In genomic region chr1:159197767-159198557, GRCh38 we compare ENCODE assay signal across 9 cellular contexts. TPM values are rescaled to one million over a fixed set of nuclear protein-coding genes. Genes with fewer than 3 reads are reported as not detected.
DNase-seq lines count a peak whose midpoint lies in the region; ATAC-seq and TF ChIP-seq lines count a peak whose summit lies in the region.
"Had no signal": no experiment of that assay in that cellular context is flagged by ENCODE, and none has a peak within 500 bp of the region (broad histone marks: within the 10 kb centered on the region; RNA-seq: fewer than 3 reads in every experiment).

No MANE protein-coding gene starts in this region.

- peak; percentile 80 for TF ChIP-seq RAD21 in neural cell (conservative IDR thresholded peaks at IDR 0.05)

- H3K4me3 Mint-ChIP-seq in CD4-positive, alpha-beta T cell, result no peak overlapping the region
- H3K4me3 Mint-ChIP-seq: T-helper 1 cell treated with Interleukin-12 subunit alpha and Interleukin-12 subunit beta and Interleukin-4 antibody, amounts not matched to agents 30 μg/mL and 1 μg/mL, for 36 hours had no signal

- H3K9me2 ChIP-seq in neural cell (ENCODE audit: insufficient read depth, low read length), result no peaks in the 10 kb centered on the region

- peaks cover 22% of the 10 kb centered on the region for H3K27me3 ChIP-seq in CD4-positive, alpha-beta T cell (ENCODE audit: control insufficient read depth, insufficient read depth, low read length)
- H3K27me3 ChIP-seq in esophagus squamous epithelium, result peaks cover 0 to 39% (median 0%) of the 10 kb centered on the region in 4 donors
- no peaks in the 10 kb centered on the region for H3K27me3 ChIP-seq in neural cell (ENCODE audit: insufficient read depth, low read depth, low read length)
- no peaks in the 10 kb centered on the region for H3K27me3 ChIP-seq in upper lobe of right lung

- TF ChIP-seq EP300 in neural cell (conservative IDR thresholded peaks at IDR 0.05; ENCODE audit: poor library complexity, severe bottlenecking), result no peak

- no peak overlapping the region for H3K27ac Mint-ChIP-seq in CD4-positive, alpha-beta T cell
- H3K27ac Mint-ChIP-seq: T-helper 1 cell treated with Interleukin-12 subunit alpha and Interleukin-12 subunit beta and Interleukin-4 antibody, amounts not matched to agents 30 μg/mL and 1 μg/mL, for 36 hours had no signal

- H3K27ac ChIP-seq in CD4-positive, alpha-beta T cell (ENCODE audit: low read depth, low read length), result no peak overlapping the region
- H3K27ac ChIP-seq in esophagus squamous epithelium (no peak overlapping the region), neural cell (ENCODE audit: low read length) (no peak overlapping the region), upper lobe of right lung (no peak overlapping the region)

- TF ChIP-seq CTCF in CD4-positive, alpha-beta T cell (IDR thresholded peaks at IDR 0.05), result peak; percentile 31
- TF ChIP-seq CTCF in esophagus squamous epithelium (IDR thresholded peaks at IDR 0.05) (peak; percentile 80 to 89 (median 86)), neural cell (IDR thresholded peaks at IDR 0.05; ENCODE audit: poor library complexity, severe bottlenecking) (peak; percentile 95), upper lobe of right lung (IDR thresholded peaks at IDR 0.05) (peak; percentile 85)

- no peaks in the 10 kb centered on the region for H3K9me3 ChIP-seq in CD4-positive, alpha-beta T cell (ENCODE audit: control insufficient read depth, low read length)
- no peaks in the 10 kb centered on the region for H3K9me3 ChIP-seq in esophagus squamous epithelium
- H3K9me3 ChIP-seq in neural cell (ENCODE audit: low read length), result no peaks in the 10 kb centered on the region
- no peaks in the 10 kb centered on the region for H3K9me3 ChIP-seq in upper lobe of right lung

- TF ChIP-seq POLR2A in esophagus squamous epithelium (IDR thresholded peaks at IDR 0.05), result no peak

- intact Hi-C loops in CD4-positive, alpha-beta T cell (cut with DNase I, micrococcal nuclease), result no loop called here
- intact Hi-C loops in esophagus squamous epithelium (cut with DNase I), result loop anchor here (5.0 kb wide), 1 partner anchor 36 kb away; no protein-coding TSS in a partner anchor
- intact Hi-C loops in upper lobe of right lung (cut with DNase I), result no loop called here

- H3K4me1 ChIP-seq in esophagus squamous epithelium, result no peaks in the 10 kb centered on the region
- no peaks in the 10 kb centered on the region for H3K4me1 ChIP-seq in upper lobe of right lung

- H3K4me3 ChIP-seq in esophagus squamous epithelium (peak overlapping the region in 2 of 4 donors; percentile 7 to 49), neural cell (ENCODE audit: low read length) (no peak overlapping the region), upper lobe of right lung (no peak overlapping the region)

- DNase-seq in CD4-positive, alpha-beta T cell, result peak in 1 of 10 experiments; percentile 1
- DNase-seq in NCI-H460 (ENCODE audit: extremely low read depth, low read depth), result peak; percentile 73
- peak; percentile 76 for DNase-seq in activated CD8-positive, alpha-beta memory T cell treated with anti-CD3 and anti-CD28 coated beads for 24 hours
- DNase-seq in esophagus squamous epithelium (lab: John Stamatoyannopoulos, UW), result no peak
- DNase-seq in upper lobe of right lung, result peak; percentile 63

- no peak overlapping the region for H3K4me2 ChIP-seq in neural cell (ENCODE audit: low read length)

- no peaks in the 10 kb centered on the region for H4K20me1 ChIP-seq in neural cell (ENCODE audit: insufficient read depth)

- no peaks in the 10 kb centered on the region for H3K9me3 Mint-ChIP-seq in CD4-positive, alpha-beta T cell
- H3K9me3 Mint-ChIP-seq: T-helper 1 cell treated with Interleukin-12 subunit alpha and Interleukin-12 subunit beta and Interleukin-4 antibody, amounts not matched to agents 30 μg/mL and 1 μg/mL, for 36 hours had no signal

- peaks cover 58% of the 10 kb centered on the region for H3K27me3 Mint-ChIP-seq in CD4-positive, alpha-beta T cell

- no peak overlapping the region for H2AFZ ChIP-seq in neural cell (ENCODE audit: low read depth, low read length)

- H3K36me3 ChIP-seq in esophagus squamous epithelium (no peaks in the 10 kb centered on the region), neural cell (ENCODE audit: insufficient read depth, low read length) (peaks cover 32% of the 10 kb centered on the region), upper lobe of right lung (no peaks in the 10 kb centered on the region)

- no peaks in the 10 kb centered on the region for H3K79me2 ChIP-seq in neural cell (replicated peaks; ENCODE audit: insufficient read depth, low read length)

- H3K36me3 Mint-ChIP-seq in CD4-positive, alpha-beta T cell (ENCODE audit: low read depth), result no peaks in the 10 kb centered on the region

- POLR2A ChIA-PET in CD4-positive, alpha-beta T cell (lab: Charles Lee), result no interaction called here

- no peaks in the 10 kb centered on the region for H3K4me1 Mint-ChIP-seq in CD4-positive, alpha-beta T cell (ENCODE audit: low read depth)

- WGBS in esophagus squamous epithelium, 2 donors, result 26 to 33% methylated on average over 6 to 7 of the region's 9 CpGs

- H3F3A ChIP-seq in neural cell (ENCODE audit: insufficient read depth, low read length, poor library complexity, severe bottlenecking), result no peaks in the 10 kb centered on the region

- CTCF ChIA-PET in CD4-positive, alpha-beta T cell (lab: Charles Lee), result no interaction called here

- no peak for ATAC-seq in CD4-positive, alpha-beta T cell (ENCODE audit: poor library complexity)
- ATAC-seq in GM19035 (IDR thresholded peaks at IDR 0.05; ENCODE audit: unreplicated experiment), result peak; percentile 86
- peak; percentile 69 for ATAC-seq in HG03196 (IDR thresholded peaks at IDR 0.05; ENCODE audit: unreplicated experiment)
- ATAC-seq in upper lobe of right lung, result peak; percentile 89

- no peak overlapping the region for H3K9ac ChIP-seq in neural cell (ENCODE audit: low read length)

TF ChIP-seq in neural cell, 6 proteins besides CTCF, POLR2A, EP300 and RAD21:
- no peak for TF ChIP-seq POLR2AphosphoS5 (IDR thresholded peaks at IDR 0.05)
- TF ChIP-seq MXI1 (conservative IDR thresholded peaks at IDR 0.05; ENCODE audit: poor library complexity, severe bottlenecking), result no peak
- TF ChIP-seq SMC3 (conservative IDR thresholded peaks at IDR 0.05; ENCODE audit: poor library complexity), result peak; percentile 96
- TF ChIP-seq EZH2 (IDR thresholded peaks at IDR 0.05; ENCODE audit: borderline replicate concordance, insufficient read depth, low read length, poor library complexity, severe bottlenecking), result no peak
- no peak for TF ChIP-seq TAF1 (IDR thresholded peaks at IDR 0.05; ENCODE audit: low read depth)
TF ChIP-seq in neural cell: peak in this region for 1.

RNA-seq across cellular contexts. Expression of gene ACKR1, which starts 6.7 kb away (rescaled TPM):
- not detected for total RNA-seq in CD4-positive, alpha-beta T cell
- total RNA-seq in NCI-H460 (2014; rRNA removed; shearing (Covaris generic)), result not detected in 2 replicates
- not detected in 2 replicates for polyA plus RNA-seq in NCI-H460 (2014; cell fraction: nucleus; rRNA removed)
- total RNA-seq in esophagus squamous epithelium, result 10 to 100 TPM in 3 of 4 donors, 1 to 10 TPM in 1; 2.2 to 67.9 (median 33.7) TPM
- polyA plus RNA-seq in neural cell, result 3.3 and 3.9 TPM in 2 replicates
- polyA minus RNA-seq in neural cell, result 1.2 and 1.5 TPM in 2 replicates
- total RNA-seq in upper lobe of right lung, result 146 TPM

RNA-seq across cellular contexts. Expression of gene CADM3, which starts 26.5 kb away (rescaled TPM):
- not detected for total RNA-seq in CD4-positive, alpha-beta T cell
- total RNA-seq in NCI-H460 (2014; rRNA removed; shearing (Covaris generic)), result not detected in 2 replicates
- polyA plus RNA-seq in NCI-H460 (2014; cell fraction: nucleus; rRNA removed), result not detected in 2 replicates
- total RNA-seq in esophagus squamous epithelium (1 to 10 TPM in 2 of 4 donors, under 1 TPM in 2; 0.19 to 9.2 (median 3.3) TPM), upper lobe of right lung (1.7 TPM)
- 81.7 and 91.2 TPM in 2 replicates for polyA plus RNA-seq in neural cell
- polyA minus RNA-seq in neural cell, result 90.6 and 94.0 TPM in 2 replicates

Comparison
In these comparisons a context has a peak if more than half of its experiments do, and no peak if none do; other contexts are left out.
1. CTCF ChIP-seq: peak in every context shown above with its lines; median percentile 95 in neural cell; 86 in esophagus squamous epithelium; 85 in upper lobe of right lung; 31 in CD4-positive, alpha-beta T cell.